Comparison of ENCODE assay signal across 20 cellular contexts in the genomic region with DNA sequence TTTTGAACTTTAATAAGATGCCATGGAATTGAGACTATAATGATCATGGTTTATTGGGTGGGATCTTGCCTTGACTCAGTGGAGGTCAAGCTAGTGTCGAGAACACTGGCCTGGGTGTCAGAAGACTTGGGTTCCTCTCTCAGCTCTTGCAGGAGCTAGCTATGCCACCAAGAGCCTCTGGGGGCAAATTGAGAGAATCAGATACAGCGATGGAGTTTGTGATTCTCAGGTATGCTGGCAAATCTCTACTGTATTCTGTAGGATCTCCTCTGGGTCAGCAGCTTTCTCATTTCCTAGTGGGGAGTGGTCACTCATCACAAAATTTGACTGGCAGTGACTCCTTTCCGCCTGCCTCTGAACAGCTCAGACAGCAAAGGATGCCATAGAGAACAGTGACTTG.
DNase-seq lines count a peak whose midpoint lies in the region; ATAC-seq and TF ChIP-seq lines count a peak whose summit lies in the region.
"Had no signal": no experiment of that assay in that cellular context is flagged by ENCODE, and none has a peak within 500 bp of the region (broad histone marks: within the 10 kb centered on the region; RNA-seq: fewer than 3 reads in every experiment).

No MANE protein-coding gene starts in this region.

- H3K4me1 ChIP-seq in H9 (ENCODE audit: insufficient read depth, low read length) = no peaks in the 10 kb centered on the region
- no peaks in the 10 kb centered on the region for H3K4me1 ChIP-seq in mesendoderm (ENCODE audit: control insufficient read depth, low read depth, low read length)
- no peaks in the 10 kb centered on the region for H3K4me1 ChIP-seq in body of pancreas
- H3K4me1 ChIP-seq: BLaER1, HAP-1, SJCRH30 had no signal

- H2BK20ac ChIP-seq in H9 (ENCODE audit: low read depth, low read length, poor library complexity, severe bottlenecking) = no peak overlapping the region

- H2BK5ac ChIP-seq in H9 (ENCODE audit: insufficient read length, low read length) (no peak overlapping the region), mesendoderm (ENCODE audit: low read length) (no peak overlapping the region)

- H3K27ac Mint-ChIP-seq in H9 = no peak overlapping the region
- H3K27ac Mint-ChIP-seq: CD8-positive, alpha-beta memory T cell had no signal

- H3K79me2 ChIP-seq in H9 (ENCODE audit: insufficient read depth, low read length) = no peaks in the 10 kb centered on the region
- H3K79me2 ChIP-seq in mesendoderm (ENCODE audit: control insufficient read depth, insufficient read depth, low read length) = no peaks in the 10 kb centered on the region

- H3K36me3 Mint-ChIP-seq in H9 (ENCODE audit: insufficient read depth in 1 of 3, low read depth in 3 of 3) = no peaks in the 10 kb centered on the region

- no peak overlapping the region for H3K4me2 ChIP-seq in H9 (ENCODE audit: insufficient read depth, insufficient read length, low read length)
- no peak overlapping the region for H3K4me2 ChIP-seq in mesendoderm (ENCODE audit: low read length)
- H3K4me2 ChIP-seq: BLaER1, PC-9 had no signal

- H3K9ac ChIP-seq in H9 (ENCODE audit: extremely low read depth, insufficient read length, low read length) (no peak overlapping the region), mesendoderm (ENCODE audit: low read length) (no peak overlapping the region)
- H3K9ac ChIP-seq: BLaER1 had no signal

- H2BK120ac ChIP-seq in H9 (ENCODE audit: low read depth, low read length, poor library complexity, severe bottlenecking) (no peak overlapping the region), mesendoderm (ENCODE audit: low read depth, low read length) (no peak overlapping the region)

- no peak overlapping the region for H2AFZ ChIP-seq in H9 (ENCODE audit: low read length)
- H2AFZ ChIP-seq: PC-9 had no signal

- H2BK15ac ChIP-seq in H9 (ENCODE audit: low read depth, low read length) (no peak overlapping the region), mesendoderm (replicated peaks; ENCODE audit: low read depth) (no peak overlapping the region)

- TF ChIP-seq CTCF in GM12865 (IDR thresholded peaks at IDR 0.05; ENCODE audit: insufficient read depth, low read depth, low read length, missing control alignments) (peak; percentile 27), H9 (conservative IDR thresholded peaks at IDR 0.05) (peak; percentile 48), VCaP (conservative IDR thresholded peaks at IDR 0.05) (peak; percentile 37; the same call in 1 of the 2 replicates), body of pancreas (IDR thresholded peaks at IDR 0.05) (no peak)

- H3K4ac ChIP-seq in H9 (ENCODE audit: low read depth, low read length) = no peak overlapping the region
- no peak overlapping the region for H3K4ac ChIP-seq in mesendoderm (ENCODE audit: low read depth, low read length)

- H3K14ac ChIP-seq in H9 (ENCODE audit: insufficient read depth, low read length) = no peak overlapping the region

- H2AK5ac ChIP-seq in H9 (ENCODE audit: insufficient read length, low read length) = no peak overlapping the region
- H2AK5ac ChIP-seq in mesendoderm (ENCODE audit: low read length) = no peak overlapping the region

- H4K91ac ChIP-seq in H9 (ENCODE audit: insufficient read length, low read depth, low read length) = no peak overlapping the region

- no peak overlapping the region for H4K8ac ChIP-seq in H9 (replicated peaks; ENCODE audit: insufficient read length, low read depth, low read length)
- H4K8ac ChIP-seq in mesendoderm (ENCODE audit: low read depth, low read length) = no peak overlapping the region

- H3K56ac ChIP-seq in H9 (ENCODE audit: insufficient read length, low read depth, low read length) (no peak overlapping the region), mesendoderm (ENCODE audit: low read length) (no peak overlapping the region)

- H3K27me3 ChIP-seq in H9 (ENCODE audit: insufficient read depth, low read length) (no peaks in the 10 kb centered on the region), mesendoderm (ENCODE audit: insufficient read depth, low read length, poor library complexity) (no peaks in the 10 kb centered on the region), body of pancreas (no peaks in the 10 kb centered on the region)
- H3K27me3 ChIP-seq: BLaER1, MG63, SJCRH30 had no signal

- H3K36me3 ChIP-seq in mesendoderm (ENCODE audit: control insufficient read depth, insufficient read depth, low read length) = no peaks in the 10 kb centered on the region
- H3K36me3 ChIP-seq in body of pancreas (replicated peaks in 1 of 2; ENCODE audit: insufficient read depth in 1 of 2, low read depth in 2 of 2) = no peaks in the 10 kb centered on the region
- H3K36me3 ChIP-seq: BLaER1, HAP-1, MG63, SJCRH30 had no signal

- H3K4me3 Mint-ChIP-seq in H9 = no peak overlapping the region
- H3K4me3 Mint-ChIP-seq: CD8-positive, alpha-beta memory T cell had no signal

- intact Hi-C loops in body of pancreas (cut with DNase I) = no loop called here

- no peaks in the 10 kb centered on the region; the same call in 1 of the 2 replicates for H3K27me3 Mint-ChIP-seq in H9 (ENCODE audit: low read depth)

- H3K4me3 ChIP-seq in GM12865 (ENCODE audit: low read depth, low read length) = no peak overlapping the region
- H3K4me3 ChIP-seq in mesendoderm (ENCODE audit: low read length) = no peak overlapping the region
- no peak overlapping the region for H3K4me3 ChIP-seq in body of pancreas
- H3K4me3 ChIP-seq: BLaER1, HAP-1, MG63, PC-9, SJCRH30 had no signal

- no peak for TF ChIP-seq POLR2A in body of pancreas (IDR thresholded peaks at IDR 0.05)

- no peaks in the 10 kb centered on the region for H3K23me2 ChIP-seq in H9 (ENCODE audit: insufficient read length, low read depth, low read length, poor library complexity, severe bottlenecking)

- ATAC-seq in HG03280 (IDR thresholded peaks at IDR 0.05; ENCODE audit: unreplicated experiment) (no peak), body of pancreas (no peak)

- DNase-seq in GM12865 (ENCODE audit: low read depth) (no peak), H9 (no peak), mesendoderm (peak; percentile 24), DMS114 treated with DMSO at 0.1 percent for 48 hours (lab: John Stamatoyannopoulos, UW; ENCODE audit: unreplicated experiment) (no peak), AG20443 (ENCODE audit: low spot score) (no peak), body of pancreas (no peak)
- DNase-seq: CD8-positive, alpha-beta memory T cell; DMS79 treated with DMSO at 0.1 percent for 48 hours; MG63; NCI-H1092 treated with DMSO at 0.1 percent for 48 hours; NCI-H2107; NCI-H345; NCI-H526 treated with DMSO at 0.1 percent for 48 hours; PC-9; SJCRH30; SW 1271 had no signal

- no peak overlapping the region for H3K27ac ChIP-seq in H9 (ENCODE audit: insufficient read length, low read depth, low read length)
- H3K27ac ChIP-seq in VCaP = no peak overlapping the region
- H3K27ac ChIP-seq in mesendoderm (ENCODE audit: low read depth, low read length) = no peak overlapping the region
- no peak overlapping the region for H3K27ac ChIP-seq in body of pancreas
- H3K27ac ChIP-seq: BLaER1, PC-9, SJCRH30 had no signal

- no peaks in the 10 kb centered on the region for H3K9me3 Mint-ChIP-seq in H9
- H3K9me3 Mint-ChIP-seq: CD8-positive, alpha-beta memory T cell had no signal

- no peaks in the 10 kb centered on the region for H3K79me1 ChIP-seq in H9 (ENCODE audit: insufficient read depth, low read depth, low read length, poor library complexity, severe bottlenecking)
- no peaks in the 10 kb centered on the region for H3K79me1 ChIP-seq in mesendoderm (ENCODE audit: low read length)

- H3K9me3 ChIP-seq in H9 (ENCODE audit: control insufficient read depth, low read depth, low read length) (no peaks in the 10 kb centered on the region), body of pancreas (no peaks in the 10 kb centered on the region)
- H3K9me3 ChIP-seq: BLaER1, HAP-1, MG63, SJCRH30 had no signal

- no peaks in the 10 kb centered on the region for H4K20me1 ChIP-seq in H9 (ENCODE audit: control insufficient read depth, insufficient read depth, insufficient read length)
- H4K20me1 ChIP-seq: BLaER1 had no signal

- H3K23ac ChIP-seq in H9 (ENCODE audit: insufficient read length, low read depth, low read length) (no peak overlapping the region), mesendoderm (ENCODE audit: low read length) (no peak overlapping the region)

- H4K5ac ChIP-seq in H9 (ENCODE audit: insufficient read length, low read depth, low read length) (no peak overlapping the region), mesendoderm (ENCODE audit: low read length) (no peak overlapping the region)

- peaks cover 4 to 6% of the 10 kb centered on the region in 2 experiments for H3K4me1 Mint-ChIP-seq in H9
- H3K4me1 Mint-ChIP-seq: CD8-positive, alpha-beta memory T cell had no signal

- no peak overlapping the region for H2BK12ac ChIP-seq in H9 (ENCODE audit: insufficient read length, low read depth, low read length)

- H3T11ph ChIP-seq in H9 (ENCODE audit: low read length) = no peak overlapping the region

- H3K18ac ChIP-seq in H9 (ENCODE audit: insufficient read length, low read depth, low read length) (no peak overlapping the region), mesendoderm (ENCODE audit: low read length) (no peak overlapping the region)

- no CpG with 5 or more reads among the region's 3 CpGs for WGBS in H9 (ENCODE audit: extremely low coverage, insufficient read length, low lambda C conversion rate)
- no CpG with 5 or more reads among the region's 3 CpGs for WGBS in mesendoderm (ENCODE audit: extremely low coverage, insufficient coverage, low lambda C conversion rate)
- 85 to 86% methylated on average over 3 of the region's 3 CpGs for WGBS in body of pancreas, 2 donors

Comparison
In these comparisons a context has a peak if more than half of its experiments do, and no peak if none do; other contexts are left out.
1. CTCF ChIP-seq: peak in GM12865 (single experiment), H9 (single experiment) and VCaP (single experiment); none in body of pancreas (0 of 7).